20 cellular contexts compared by ENCODE assay signal in genomic region chr17:75823257-75824041, GRCh38. TPM values are rescaled to one million over a fixed set of nuclear protein-coding genes. Genes with fewer than 3 reads are reported as not detected.
DNase-seq lines count a peak whose midpoint lies in the region; ATAC-seq and TF ChIP-seq lines count a peak whose summit lies in the region.
"Had no signal": no experiment of that assay in that cellular context is flagged by ENCODE, and none has a peak within 500 bp of the region (broad histone marks: within the 10 kb centered on the region; RNA-seq: fewer than 3 reads in every experiment).

No MANE protein-coding gene starts in this region.

- DNase-seq in left ventricle myocardium inferior: no peak
- DNase-seq in left cardiac atrium: no peak
- peak; percentile 8 for DNase-seq in WERI-Rb-1
- DNase-seq in neuronal stem cell (ENCODE audit: low spot score): no peak
- no peak for DNase-seq in sigmoid colon
- no peak for DNase-seq in cerebellum (ENCODE audit: low spot score)
- no peak for DNase-seq in KBM-7
- DNase-seq: activated CD4-positive, alpha-beta T cell treated with anti-CD3 and anti-CD28 coated beads for 48 hours; activated CD8-positive, alpha-beta memory T cell treated with anti-CD3 and anti-CD28 coated beads, Interleukin-2, amount 10 ng/mL, durations not matched to agents 7 days and 5 days; activated naive CD4-positive, alpha-beta T cell treated with Interleukin-2 at 50 U/mL for 16 hours; DND-41; gastrocnemius medialis; GM23248; Kasumi-1; mesenchymal stem cell; MV-4-11; NCI-H146; psoas muscle had no signal

- H3K36me3 ChIP-seq in left ventricle myocardium inferior (peaks cover 72% of the 10 kb centered on the region), WERI-Rb-1 (peaks cover 78% of the 10 kb centered on the region), neuronal stem cell (replicated peaks in 1 of 2; ENCODE audit: control insufficient read depth in 2 of 2, insufficient read depth in 2 of 2, low read length in 2 of 2) (peaks cover 63 to 80% of the 10 kb centered on the region in 2 donors), sigmoid colon (peaks cover 38 to 73% (median 42%) of the 10 kb centered on the region in 4 donors)
- H3K36me3 ChIP-seq: neural progenitor cell had no signal

- H2BK12ac ChIP-seq in neuronal stem cell (ENCODE audit: low read length): no peak overlapping the region

- H2BK15ac ChIP-seq in neuronal stem cell (ENCODE audit: low read length): no peak overlapping the region

- no peak overlapping the region for H2BK5ac ChIP-seq in neuronal stem cell (ENCODE audit: low read length)

- H3K4ac ChIP-seq in neuronal stem cell (ENCODE audit: low read length): no peak overlapping the region

- H3K79me1 ChIP-seq in neuronal stem cell (ENCODE audit: low read depth, low read length): peaks cover 9% of the 10 kb centered on the region

- H4K8ac ChIP-seq in neuronal stem cell (ENCODE audit: low read depth, low read length): peak overlapping the region; percentile 48

- no peak overlapping the region for H3K23ac ChIP-seq in neuronal stem cell (ENCODE audit: low read depth, low read length, poor library complexity)

- H3K27me3 ChIP-seq in left ventricle myocardium inferior (ENCODE audit: low read depth): no peaks in the 10 kb centered on the region
- H3K27me3 ChIP-seq in WERI-Rb-1 (ENCODE audit: insufficient read depth, low read depth, severe bottlenecking): no peaks in the 10 kb centered on the region
- H3K27me3 ChIP-seq in neuronal stem cell (ENCODE audit: control insufficient read depth in 3 of 3, insufficient read depth in 3 of 3, low read depth in 1 of 3, low read length in 3 of 3): no peaks in the 10 kb centered on the region
- no peaks in the 10 kb centered on the region for H3K27me3 ChIP-seq in sigmoid colon
- H3K27me3 ChIP-seq: gastrocnemius medialis, hepatocyte, neural progenitor cell had no signal

- intact Hi-C loops in left ventricle myocardium inferior (cut with micrococcal nuclease): no loop called here
- intact Hi-C loops in left cardiac atrium (cut with DNase I): no loop called here
- intact Hi-C loops in sigmoid colon (cut with DNase I): loop anchor here (10.0 kb wide), 1 partner anchor 261 kb away; no protein-coding TSS in a partner anchor

- H2BK120ac ChIP-seq in neuronal stem cell (ENCODE audit: low read depth, low read length): no peak overlapping the region

- no peak for TF ChIP-seq CTCF in left ventricle myocardium inferior (IDR thresholded peaks at IDR 0.05; ENCODE audit: borderline replicate concordance)
- no peak for TF ChIP-seq CTCF in WERI-Rb-1 (IDR thresholded peaks at IDR 0.05; ENCODE audit: low read depth, low read length)
- TF ChIP-seq CTCF in sigmoid colon (IDR thresholded peaks at IDR 0.05): no peak

- H3K18ac ChIP-seq in neuronal stem cell (ENCODE audit: low read length): no peak overlapping the region

- in situ Hi-C loops in KBM-7 (cut with MboI; ENCODE audit: low pct_unique_long_range_greater_than_20kb, low sequenced_read_pairs): no loop called here

- H2AK5ac ChIP-seq in neuronal stem cell (ENCODE audit: low read depth, low read length): no peak overlapping the region

- no peak for TF ChIP-seq EP300 in sigmoid colon (IDR thresholded peaks at IDR 0.05)

- no peak for TF ChIP-seq POLR2A in sigmoid colon (IDR thresholded peaks at IDR 0.05)

- no peaks in the 10 kb centered on the region for H3K9me3 ChIP-seq in left ventricle myocardium inferior (replicated peaks)
- H3K9me3 ChIP-seq in WERI-Rb-1 (ENCODE audit: severe bottlenecking): no peaks in the 10 kb centered on the region
- no peaks in the 10 kb centered on the region for H3K9me3 ChIP-seq in neuronal stem cell (replicated peaks in 1 of 2; ENCODE audit: control insufficient read depth in 2 of 2, insufficient read depth in 1 of 2, low read depth in 1 of 2, low read length in 2 of 2)
- no peaks in the 10 kb centered on the region for H3K9me3 ChIP-seq in sigmoid colon
- H3K9me3 ChIP-seq: gastrocnemius medialis, psoas muscle had no signal

- H3K4me2 ChIP-seq in neuronal stem cell (ENCODE audit: insufficient read depth, low read length, poor library complexity, severe bottlenecking): no peak overlapping the region
- H3K4me2 ChIP-seq: hepatocyte, neural progenitor cell had no signal

- ATAC-seq in left cardiac atrium: no peak
- ATAC-seq: activated CD8-positive, alpha-beta memory T cell treated with anti-CD3 and anti-CD28 coated beads, Interleukin-2, amount 10 ng/mL, durations not matched to agents 7 days and 5 days; gastrocnemius medialis; psoas muscle had no signal

- peak overlapping the region; percentile 15 for H3K9ac ChIP-seq in neuronal stem cell (ENCODE audit: low read depth, low read length, poor library complexity)
- H3K9ac ChIP-seq: GM23248, neural progenitor cell had no signal

- no peak overlapping the region for H3K4me3 ChIP-seq in left ventricle myocardium inferior
- H3K4me3 ChIP-seq in WERI-Rb-1 (ENCODE audit: low read depth, low read length): no peak overlapping the region
- no peak overlapping the region for H3K4me3 ChIP-seq in neuronal stem cell (ENCODE audit: low read length in 2 of 2)
- no peak overlapping the region for H3K4me3 ChIP-seq in sigmoid colon
- H3K4me3 ChIP-seq: gastrocnemius medialis, GM23248, hepatocyte, neural progenitor cell, psoas muscle had no signal

- H3K14ac ChIP-seq in neuronal stem cell (ENCODE audit: low read length): no peak overlapping the region

- H3K4me1 ChIP-seq in left ventricle myocardium inferior: peaks cover 56% of the 10 kb centered on the region
- peaks cover 6 to 11% of the 10 kb centered on the region in 2 donors for H3K4me1 ChIP-seq in neuronal stem cell (ENCODE audit: control insufficient read depth in 2 of 2, insufficient read depth in 1 of 2, low read depth in 1 of 2, low read length in 2 of 2)
- peaks cover 0 to 21% (median 17%) of the 10 kb centered on the region in 4 donors for H3K4me1 ChIP-seq in sigmoid colon

- peak overlapping the region; percentile 8 for H3K27ac ChIP-seq in left ventricle myocardium inferior (replicated peaks)
- H3K27ac ChIP-seq in WERI-Rb-1: no peak overlapping the region
- H3K27ac ChIP-seq in neuronal stem cell (replicated peaks; ENCODE audit: low read length): no peak overlapping the region
- no peak overlapping the region for H3K27ac ChIP-seq in sigmoid colon
- H3K27ac ChIP-seq: gastrocnemius medialis, GM23248, hepatocyte, neural progenitor cell, psoas muscle had no signal

- WGBS in neuronal stem cell (ENCODE audit: extremely low coverage in 2 of 2, insufficient read length in 2 of 2, insufficient replicate concordance in 1 of 2), 2 donors: no CpG with 5 or more reads among the region's 28 CpGs
- WGBS in sigmoid colon, 2 donors: 87 to 90% methylated on average over 28 of the region's 28 CpGs

- H4K91ac ChIP-seq in neuronal stem cell (ENCODE audit: low read depth, low read length, poor library complexity): no peak overlapping the region

- H2AFZ ChIP-seq in neuronal stem cell (ENCODE audit: low read length): no peak overlapping the region
- H2AFZ ChIP-seq: GM23248, hepatocyte, neural progenitor cell had no signal

RNA-seq across cellular contexts. Expression of gene UNC13D, which starts 20.8 kb away (rescaled TPM):
- total RNA-seq in left ventricle myocardium inferior (13.3 TPM), left cardiac atrium (10 to 100 TPM; 22.1 to 34.0 TPM), sigmoid colon (10 to 100 TPM in 2 of 4 donors, 1 to 10 TPM in 2; 4.3 to 11.4 (median 9.6) TPM), cerebellum (1.6 TPM)
- 1.4 TPM for polyA plus RNA-seq in neuronal stem cell (2013, experiment 1 of 2)
- 0.90 TPM for polyA plus RNA-seq in neuronal stem cell (2013, experiment 2 of 2)
- polyA plus RNA-seq in sigmoid colon: 10 to 100 TPM in 2 of 3 donors, 1 to 10 TPM in 1; 6.0 to 61.9 (median 17.1) TPM

RNA-seq across cellular contexts. Expression of gene WBP2, which starts 31.7 kb away (rescaled TPM):
- 144 TPM for total RNA-seq in left ventricle myocardium inferior
- 100 to 1,000 TPM; 106 to 122 TPM for total RNA-seq in left cardiac atrium
- polyA plus RNA-seq in neuronal stem cell (2013, experiment 1 of 2): 80.4 TPM
- 79.8 TPM for polyA plus RNA-seq in neuronal stem cell (2013, experiment 2 of 2)
- 10 to 100 TPM; 44.2 to 73.1 (median 56.9) TPM for total RNA-seq in sigmoid colon
- polyA plus RNA-seq in sigmoid colon: 100 to 1,000 TPM in 1 of 3 donors, 10 to 100 TPM in 2; 87.1 to 110 (median 91.3) TPM
- total RNA-seq in cerebellum: 26.0 TPM

RNA-seq across cellular contexts. Expression of gene UNK, which starts 38.8 kb away (rescaled TPM):
- 14.7 TPM for total RNA-seq in left ventricle myocardium inferior
- 10 to 100 TPM; 15.8 to 17.8 TPM for total RNA-seq in left cardiac atrium
- 25.1 TPM for polyA plus RNA-seq in neuronal stem cell (2013, experiment 1 of 2)
- 26.8 TPM for polyA plus RNA-seq in neuronal stem cell (2013, experiment 2 of 2)
- 10 to 100 TPM; 18.9 to 29.6 (median 26.4) TPM for total RNA-seq in sigmoid colon
- 10 to 100 TPM; 12.7 to 24.4 (median 16.8) TPM for polyA plus RNA-seq in sigmoid colon
- 72.0 TPM for total RNA-seq in cerebellum

RNA-seq across cellular contexts. Expression of gene TRIM47, which starts 54.9 kb away (rescaled TPM):
- total RNA-seq in left ventricle myocardium inferior: 27.5 TPM
- total RNA-seq in left cardiac atrium: 10 to 100 TPM; 22.9 to 25.3 TPM
- 1.2 TPM for polyA plus RNA-seq in neuronal stem cell (2013, experiment 1 of 2)
- polyA plus RNA-seq in neuronal stem cell (2013, experiment 2 of 2): 0.68 TPM
- total RNA-seq in sigmoid colon: 10 to 100 TPM; 27.8 to 40.9 (median 37.2) TPM
- polyA plus RNA-seq in sigmoid colon: 10 to 100 TPM; 28.7 to 41.0 (median 39.0) TPM
- 9.9 TPM for total RNA-seq in cerebellum

RNA-seq across cellular contexts. Expression of gene GALK1, which starts 58.5 kb away (rescaled TPM):
- 19.1 TPM for total RNA-seq in left ventricle myocardium inferior
- 10 to 100 TPM; 22.0 to 22.9 TPM for total RNA-seq in left cardiac atrium
- polyA plus RNA-seq in neuronal stem cell (2013, experiment 1 of 2): 20.1 TPM
- 18.5 TPM for polyA plus RNA-seq in neuronal stem cell (2013, experiment 2 of 2)
- 10 to 100 TPM; 17.2 to 24.6 (median 20.3) TPM for total RNA-seq in sigmoid colon
- polyA plus RNA-seq in sigmoid colon: 10 to 100 TPM; 14.3 to 28.2 (median 14.4) TPM
- total RNA-seq in cerebellum: 6.8 TPM
